ENCODE assay signal across 8 cellular contexts in genomic region chr19:50357178-50358100, GRCh38. TPM values are rescaled to one million over a fixed set of nuclear protein-coding genes. Genes with fewer than 3 reads are reported as not detected.
DNase-seq lines count a peak whose midpoint lies in the region; ATAC-seq lines count a peak whose summit lies in the region.

No MANE protein-coding gene starts in this region.

- CTCF ChIA-PET in activated CD4-positive, alpha-beta memory T cell treated with anti-CD3 and anti-CD28 coated beads, Interleukin-2, amount 10 ng/mL, durations not matched to agents 7 days and 5 days (lab: Charles Lee): interaction anchor here (0.6 to 2.4 kb wide), 24 partner anchors 9 to 426 kb away, joined by 3 to 21 read pairs (median 6); partner anchors contain the start of genes JOSD2, KCNC3, NAPSA and NR1H2

- peaks cover 28% of the 10 kb centered on the region for H3K36me3 Mint-ChIP-seq in activated CD4-positive, alpha-beta memory T cell treated with anti-CD3 and anti-CD28 coated beads, Interleukin-2, amount 10 ng/mL, durations not matched to agents 7 days and 5 days (ENCODE audit: low read depth)

- peak overlapping the region; percentile 94 for H3K27ac Mint-ChIP-seq in activated CD4-positive, alpha-beta memory T cell treated with anti-CD3 and anti-CD28 coated beads, Interleukin-2, amount 10 ng/mL, durations not matched to agents 7 days and 5 days

- DNase-seq in NCI-H526 (lab: John Stamatoyannopoulos, UW) (peak; percentile 56 to 81), ecto neural progenitor cell (ENCODE audit: low spot score) (peak; percentile 81), NCI-H510A treated with DMSO at 0.1 percent for 48 hours (lab: John Stamatoyannopoulos, UW) (no peak)
- DNase-seq in activated CD4-positive, alpha-beta memory T cell treated with anti-CD3 and anti-CD28 coated beads, Interleukin-2, amount 10 ng/mL, durations not matched to agents 7 days and 5 days: peak; percentile 89
- peak; percentile 71 to 83 for DNase-seq in stimulated activated CD8-positive, alpha-beta memory T cell treated with anti-CD3 and anti-CD28 coated beads, Interleukin-2, amount 100 ng/mL, for 1 hour (ENCODE audit: low read depth in 2 of 2)

- H3K4me3 Mint-ChIP-seq in activated CD4-positive, alpha-beta memory T cell treated with anti-CD3 and anti-CD28 coated beads, Interleukin-2, amount 10 ng/mL, durations not matched to agents 7 days and 5 days: peak overlapping the region; percentile 86

- H3K27me3 ChIP-seq in mononuclear cell (ENCODE audit: insufficient read depth, low read length): no peaks in the 10 kb centered on the region

- H3K27me3 Mint-ChIP-seq in activated CD4-positive, alpha-beta memory T cell treated with anti-CD3 and anti-CD28 coated beads, Interleukin-2, amount 10 ng/mL, durations not matched to agents 7 days and 5 days: no peaks in the 10 kb centered on the region

- H3K4me1 ChIP-seq in mononuclear cell (ENCODE audit: insufficient read depth, low read length): peaks cover 15% of the 10 kb centered on the region

- POLR2A ChIA-PET in activated CD4-positive, alpha-beta memory T cell treated with anti-CD3 and anti-CD28 coated beads, Interleukin-2, amount 10 ng/mL, durations not matched to agents 7 days and 5 days (lab: Charles Lee): interaction anchor here (0.7 to 3.2 kb wide), 21 partner anchors 8 to 448 kb away, joined by 3 to 30 read pairs (median 6); partner anchors contain the start of genes JOSD2, KCNC3, NAPSA and NR1H2

- no peaks in the 10 kb centered on the region for H3K9me3 ChIP-seq in mononuclear cell (ENCODE audit: low read depth, low read length)

- H3K4me1 Mint-ChIP-seq in activated CD4-positive, alpha-beta memory T cell treated with anti-CD3 and anti-CD28 coated beads, Interleukin-2, amount 10 ng/mL, durations not matched to agents 7 days and 5 days: peaks cover 44% of the 10 kb centered on the region

- ATAC-seq in HG02981 (IDR thresholded peaks at IDR 0.05; ENCODE audit: unreplicated experiment): peak; percentile 47

- H3K9me3 Mint-ChIP-seq in activated CD4-positive, alpha-beta memory T cell treated with anti-CD3 and anti-CD28 coated beads, Interleukin-2, amount 10 ng/mL, durations not matched to agents 7 days and 5 days: peaks cover 7% of the 10 kb centered on the region

- H3K4me3 ChIP-seq in GM08714 (ENCODE audit: low read length) (peak overlapping the region; percentile 55; the same call in 1 of the 2 replicates), mononuclear cell (ENCODE audit: low read length) (peak overlapping the region; percentile 54)

RNA-seq across cellular contexts. Expression of gene NAPSA, which starts 8.0 kb away (rescaled TPM):
- 1 to 10 TPM; 3.2 to 3.9 TPM for total RNA-seq in activated CD4-positive, alpha-beta memory T cell treated with anti-CD3 and anti-CD28 coated beads, Interleukin-2, amount 10 ng/mL, durations not matched to agents 7 days and 5 days
- not detected for total RNA-seq in mononuclear cell

RNA-seq across cellular contexts. Expression of gene NR1H2, which starts 18.8 kb away (rescaled TPM):
- 10 to 100 TPM; 79.7 to 86.2 TPM for total RNA-seq in activated CD4-positive, alpha-beta memory T cell treated with anti-CD3 and anti-CD28 coated beads, Interleukin-2, amount 10 ng/mL, durations not matched to agents 7 days and 5 days
- total RNA-seq in mononuclear cell: 125 TPM

RNA-seq across cellular contexts. Expression of gene POLD1, which starts 26.7 kb away (rescaled TPM):
- total RNA-seq in activated CD4-positive, alpha-beta memory T cell treated with anti-CD3 and anti-CD28 coated beads, Interleukin-2, amount 10 ng/mL, durations not matched to agents 7 days and 5 days: 100 to 1,000 TPM; 117 to 119 TPM
- total RNA-seq in mononuclear cell: 7.7 TPM

RNA-seq across cellular contexts. Expression of gene KCNC3, which starts 28.3 kb away (rescaled TPM):
- total RNA-seq in activated CD4-positive, alpha-beta memory T cell treated with anti-CD3 and anti-CD28 coated beads, Interleukin-2, amount 10 ng/mL, durations not matched to agents 7 days and 5 days: 1 to 10 TPM; 4.2 to 4.3 TPM
- total RNA-seq in mononuclear cell: 2.1 TPM

Comparison
In these comparisons a context has a peak if more than half of its experiments do, and no peak if none do; other contexts are left out.
1. RNA of gene POLD1, which starts 26.7 kb away (total RNA-seq): 117 to 119 TPM in activated CD4-positive, alpha-beta memory T cell treated with anti-CD3 and anti-CD28 coated beads, Interleukin-2, amount 10 ng/mL, durations not matched to agents 7 days and 5 days; 7.7 TPM in mononuclear cell (single experiment); every median in the first group is over 10 times any median in the second.